ENCODE assay signal across 8 cellular contexts in the genomic region with DNA sequence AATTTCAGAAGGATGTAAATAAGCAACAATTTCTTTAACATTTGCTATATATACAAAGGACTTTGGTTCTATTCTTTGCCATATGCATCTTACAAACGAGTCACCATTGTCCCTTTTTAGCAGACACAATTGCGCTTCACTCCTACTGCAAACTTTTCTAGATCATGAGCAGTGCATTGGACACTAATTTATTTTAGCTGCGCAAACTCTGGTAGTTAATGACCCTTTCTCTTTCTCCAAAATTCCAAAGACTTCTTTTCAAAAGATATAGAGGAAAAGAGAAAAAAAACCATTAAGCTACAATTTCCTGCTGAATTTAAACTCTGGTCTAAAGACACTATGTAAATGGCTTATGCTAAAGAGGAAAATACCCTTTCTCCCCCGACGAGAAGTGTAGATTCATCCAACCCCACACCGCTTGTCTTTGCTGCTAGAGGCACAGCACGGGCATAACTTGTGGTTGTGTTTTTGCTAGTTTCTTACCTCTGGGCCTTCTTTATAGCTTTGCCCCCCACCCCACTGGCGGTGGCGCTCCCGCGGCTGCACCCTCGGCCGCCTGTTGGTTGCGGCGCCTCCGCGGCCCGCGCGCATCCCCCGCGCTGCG.
DNase-seq lines count a peak whose midpoint lies in the region; ATAC-seq and TF ChIP-seq lines count a peak whose summit lies in the region.

No MANE protein-coding gene starts in this region.

- H3K36me3 ChIP-seq in HUES64 (ENCODE audit: insufficient read depth, low read length) (no peaks in the 10 kb centered on the region), uterus (no peaks in the 10 kb centered on the region)

- H3K9ac ChIP-seq in HUES64 (ENCODE audit: low read depth, low read length) = peak overlapping the region; percentile 91

- H3K27ac ChIP-seq in HUES64 (ENCODE audit: low read depth, low read length) (no peak overlapping the region), uterus (peak overlapping the region in 1 of 2 donors; percentile 78)

- no peak for DNase-seq in stimulated activated naive CD8-positive, alpha-beta T cell treated with anti-CD3 and anti-CD28 coated beads, Interleukin-15, Interleukin-2, amounts not matched to agents 100 U/mL and 50 U/mL, for 24 hours
- DNase-seq in naive B cell (no peak), HFFc6 (no peak), HT-29 (ENCODE audit: low spot score) (no peak), uterus (no peak)

- peak overlapping the region; percentile 83 for H3K4me3 ChIP-seq in HUES64 (ENCODE audit: low read length)
- H3K4me3 ChIP-seq in uterus = no peak overlapping the region

- H3K9me3 ChIP-seq in HUES64 (ENCODE audit: insufficient read depth, low read depth, low read length) (no peaks in the 10 kb centered on the region), uterus (no peaks in the 10 kb centered on the region)

- intact Hi-C loops in uterus (cut with DNase I; ENCODE audit: low total_unique reads) = no loop called here

- H3K4me3 Mint-ChIP-seq in stimulated activated naive CD8-positive, alpha-beta T cell treated with anti-CD3 and anti-CD28 coated beads, Interleukin-15, Interleukin-2, amounts not matched to agents 100 ng/mL and 50 ng/mL, for 24 hours = peak overlapping the region; percentile 72
- peak overlapping the region; percentile 51 for H3K4me3 Mint-ChIP-seq in activated naive CD4-positive, alpha-beta T cell treated with anti-CD3 and anti-CD28 coated beads, Interleukin-2, amount 50 U/mL, for 24 hours
- H3K4me3 Mint-ChIP-seq in naive B cell = peak overlapping the region; percentile 47 to 89 (median 81)
- no peak overlapping the region for H3K4me3 Mint-ChIP-seq in HFFc6

- 8% methylated on average over 23 of the region's 23 CpGs for WGBS in HUES64

- ATAC-seq in stimulated activated naive CD8-positive, alpha-beta T cell treated with anti-CD3 and anti-CD28 coated beads, Interleukin-15, Interleukin-2, amounts not matched to agents 100 U/mL and 50 U/mL, for 24 hours = no peak
- ATAC-seq in naive B cell (ENCODE audit: low read depth in 2 of 2) = peak; percentile 32 to 34

- peak in 1 of 2 donors; percentile 22 for TF ChIP-seq POLR2A in uterus (IDR thresholded peaks at IDR 0.05)

- H3K36me3 Mint-ChIP-seq in stimulated activated naive CD8-positive, alpha-beta T cell treated with anti-CD3 and anti-CD28 coated beads, Interleukin-15, Interleukin-2, amounts not matched to agents 100 ng/mL and 50 ng/mL, for 24 hours (ENCODE audit: low read depth) = peaks cover 27% of the 10 kb centered on the region
- peaks cover 8% of the 10 kb centered on the region for H3K36me3 Mint-ChIP-seq in activated naive CD4-positive, alpha-beta T cell treated with anti-CD3 and anti-CD28 coated beads, Interleukin-2, amount 50 U/mL, for 24 hours
- H3K36me3 Mint-ChIP-seq in naive B cell (peaks cover 13 to 28% of the 10 kb centered on the region in 2 donors), HFFc6 (ENCODE audit: low read depth) (no peaks in the 10 kb centered on the region)

- no peaks in the 10 kb centered on the region for H3K9me3 Mint-ChIP-seq in stimulated activated naive CD8-positive, alpha-beta T cell treated with anti-CD3 and anti-CD28 coated beads, Interleukin-15, Interleukin-2, amounts not matched to agents 100 ng/mL and 50 ng/mL, for 24 hours
- H3K9me3 Mint-ChIP-seq in activated naive CD4-positive, alpha-beta T cell treated with anti-CD3 and anti-CD28 coated beads, Interleukin-2, amount 50 U/mL, for 24 hours = no peaks in the 10 kb centered on the region
- no peaks in the 10 kb centered on the region for H3K9me3 Mint-ChIP-seq in naive B cell
- no peaks in the 10 kb centered on the region for H3K9me3 Mint-ChIP-seq in HFFc6

- peaks cover 40% of the 10 kb centered on the region for H3K27me3 Mint-ChIP-seq in stimulated activated naive CD8-positive, alpha-beta T cell treated with anti-CD3 and anti-CD28 coated beads, Interleukin-15, Interleukin-2, amounts not matched to agents 100 ng/mL and 50 ng/mL, for 24 hours
- peaks cover 30% of the 10 kb centered on the region for H3K27me3 Mint-ChIP-seq in activated naive CD4-positive, alpha-beta T cell treated with anti-CD3 and anti-CD28 coated beads, Interleukin-2, amount 50 U/mL, for 24 hours
- H3K27me3 Mint-ChIP-seq in naive B cell (peaks cover 0 to 10% (median 0%) of the 10 kb centered on the region in 3 donors), HFFc6 (ENCODE audit: insufficient read depth) (peaks cover 20% of the 10 kb centered on the region)

- H3K4me1 Mint-ChIP-seq in stimulated activated naive CD8-positive, alpha-beta T cell treated with anti-CD3 and anti-CD28 coated beads, Interleukin-15, Interleukin-2, amounts not matched to agents 100 ng/mL and 50 ng/mL, for 24 hours (ENCODE audit: low read depth) = peaks cover 4% of the 10 kb centered on the region
- H3K4me1 Mint-ChIP-seq in activated naive CD4-positive, alpha-beta T cell treated with anti-CD3 and anti-CD28 coated beads, Interleukin-2, amount 50 U/mL, for 24 hours = no peaks in the 10 kb centered on the region
- H3K4me1 Mint-ChIP-seq in naive B cell (peaks cover 8 to 13% (median 10%) of the 10 kb centered on the region in 3 donors), HFFc6 (ENCODE audit: low read depth) (no peaks in the 10 kb centered on the region)

- TF ChIP-seq CTCF in HFFc6 (IDR thresholded peaks at IDR 0.05) (no peak), uterus (IDR thresholded peaks at IDR 0.05) (no peak)

- H3K27me3 ChIP-seq in HUES64 (ENCODE audit: insufficient read depth, low read length) = peaks cover 31% of the 10 kb centered on the region; the same call in 1 of the 2 replicates
- peaks cover 12 to 41% of the 10 kb centered on the region in 2 donors for H3K27me3 ChIP-seq in uterus

- no peak overlapping the region for H3K27ac Mint-ChIP-seq in stimulated activated naive CD8-positive, alpha-beta T cell treated with anti-CD3 and anti-CD28 coated beads, Interleukin-15, Interleukin-2, amounts not matched to agents 100 ng/mL and 50 ng/mL, for 24 hours
- H3K27ac Mint-ChIP-seq in activated naive CD4-positive, alpha-beta T cell treated with anti-CD3 and anti-CD28 coated beads, Interleukin-2, amount 50 U/mL, for 24 hours = no peak overlapping the region
- H3K27ac Mint-ChIP-seq in naive B cell (peak overlapping the region in 1 of 6 donors; percentile 66), HFFc6 (no peak overlapping the region)

- H3K4me1 ChIP-seq in HUES64 (ENCODE audit: insufficient read depth, low read length) (peaks cover 11% of the 10 kb centered on the region), uterus (peaks cover 0 to 8% of the 10 kb centered on the region in 2 donors)
